2 cellular contexts compared by ENCODE assay signal in the genomic region with DNA sequence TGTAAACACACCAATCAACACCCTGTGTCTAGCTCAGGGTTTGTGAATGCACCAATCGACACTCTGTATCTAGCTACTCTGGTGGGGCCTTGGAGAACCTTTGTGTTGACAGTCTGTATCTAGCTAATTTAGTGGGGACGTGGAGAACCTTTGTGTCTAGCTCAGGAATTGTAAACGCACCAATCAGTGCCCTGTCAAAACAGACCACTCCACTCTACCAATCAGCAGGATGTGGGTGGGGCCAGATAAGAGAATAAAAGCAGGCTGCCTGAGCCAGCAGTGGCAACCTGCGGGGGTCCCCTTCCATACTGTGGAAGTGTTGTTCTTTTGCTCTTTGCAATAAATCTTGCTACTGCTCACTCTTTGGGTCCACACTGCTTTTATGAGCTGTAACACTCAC.
TF ChIP-seq lines count a peak whose summit lies in the region.

No MANE protein-coding gene starts in this region.

TF ChIP-seq in K562, 482 proteins besides CTCF, POLR2A, EP300 and RAD21:
- peak; percentile 24 for TF ChIP-seq NFYB (IDR thresholded peaks at IDR 0.05; ENCODE audit: extremely low read depth, insufficient read length)

TF ChIP-seq in HepG2, 621 proteins besides CTCF, POLR2A, EP300 and RAD21:
- peak; percentile 70 for TF ChIP-seq NFYB (CRISPR knock-in tag; IDR thresholded peaks at IDR 0.05)
- TF ChIP-seq NFYC (CRISPR knock-in tag; IDR thresholded peaks at IDR 0.05) = peak; percentile 59
- 0 out of 2 replicates have a peak, but pooled peaks have one; percentile 12 for TF ChIP-seq POGZ (CRISPR knock-in tag; IDR thresholded peaks at IDR 0.05)
